Comparison of ENCODE assay signal across 9 cellular contexts in genomic region chr2:154697422-154698237, GRCh38. TPM values are rescaled to one million over a fixed set of nuclear protein-coding genes. Genes with fewer than 3 reads are reported as not detected.
DNase-seq lines count a peak whose midpoint lies in the region; ATAC-seq, FAIRE-seq and TF ChIP-seq lines count a peak whose summit lies in the region.
"Had no signal": no experiment of that assay in that cellular context is flagged by ENCODE, and none has a peak within 500 bp of the region (broad histone marks: within the 10 kb centered on the region; RNA-seq: fewer than 3 reads in every experiment).

No MANE protein-coding gene starts in this region.

- H3K9ac ChIP-seq in astrocyte (ENCODE audit: low read length) (no peak overlapping the region), stomach smooth muscle (ENCODE audit: low read length in 2 of 2) (no peak overlapping the region)

- H4K20me1 ChIP-seq in astrocyte (ENCODE audit: insufficient read depth, low read length): no peaks in the 10 kb centered on the region

- H3K9me3 ChIP-seq in astrocyte (ENCODE audit: insufficient read depth, low read depth, low read length): no peaks in the 10 kb centered on the region
- H3K9me3 ChIP-seq in stomach smooth muscle (ENCODE audit: control insufficient read depth in 2 of 2, low read length in 2 of 2): no peaks in the 10 kb centered on the region

- H3K4me1 Mint-ChIP-seq in IgD-negative memory B cell (peaks cover 0 to 5% (median 0%) of the 10 kb centered on the region in 3 donors), astrocyte (ENCODE audit: low read depth, unreplicated experiment) (peaks cover 5% of the 10 kb centered on the region)

- H3K27ac ChIP-seq in astrocyte (ENCODE audit: low read depth, low read length) (no peak overlapping the region), stomach smooth muscle (ENCODE audit: low read length) (no peak overlapping the region)

- H2AFZ ChIP-seq in astrocyte (ENCODE audit: low read depth, low read length): peak overlapping the region; percentile 81

- H3K4me3 ChIP-seq in astrocyte (ENCODE audit: insufficient read depth, low read depth, low read length) (peak overlapping the region; percentile 41), stomach smooth muscle (ENCODE audit: low read length in 2 of 2) (peak overlapping the region; percentile 43 to 57)

- no peaks in the 10 kb centered on the region for H3K36me3 ChIP-seq in astrocyte (ENCODE audit: insufficient read depth, low read length)
- H3K36me3 ChIP-seq in stomach smooth muscle (ENCODE audit: control insufficient read depth in 2 of 2, insufficient read depth in 2 of 2, low read length in 2 of 2): no peaks in the 10 kb centered on the region

- H3K4me2 ChIP-seq in astrocyte (ENCODE audit: low read length): peak overlapping the region; percentile 84

- H3K27me3 ChIP-seq in astrocyte (ENCODE audit: insufficient read depth, low read length) (peaks cover 28% of the 10 kb centered on the region), stomach smooth muscle (ENCODE audit: control insufficient read depth in 1 of 2, insufficient read depth in 2 of 2, low read length in 2 of 2) (peaks cover 24 to 28% of the 10 kb centered on the region in 2 donors)

- FAIRE-seq in astrocyte (lab: Jason Lieb, UNC): no peak
- FAIRE-seq: bronchial epithelial cell had no signal

- H3K79me2 ChIP-seq in astrocyte (ENCODE audit: insufficient read depth, low read length): no peaks in the 10 kb centered on the region

- H3K4me3 Mint-ChIP-seq in IgD-negative memory B cell (peak overlapping the region in 3 of 4 donors; percentile 46 to 85 (median 74)), astrocyte (ENCODE audit: unreplicated experiment) (peak overlapping the region; percentile 81)

- ATAC-seq in HG03521 (IDR thresholded peaks at IDR 0.05; ENCODE audit: unreplicated experiment) (no peak), GM18867 (IDR thresholded peaks at IDR 0.05; ENCODE audit: unreplicated experiment) (no peak)

- H3K4me1 ChIP-seq in astrocyte (ENCODE audit: insufficient read depth, low read length): peaks cover 4% of the 10 kb centered on the region
- H3K4me1 ChIP-seq in stomach smooth muscle (ENCODE audit: control insufficient read depth, insufficient read depth, low read length): peaks cover 4% of the 10 kb centered on the region

- H3K27me3 Mint-ChIP-seq in IgD-negative memory B cell: peaks cover 25% of the 10 kb centered on the region
- peaks cover 40% of the 10 kb centered on the region for H3K27me3 Mint-ChIP-seq in astrocyte (ENCODE audit: low read depth, unreplicated experiment)

- H3K36me3 Mint-ChIP-seq in IgD-negative memory B cell (no peaks in the 10 kb centered on the region), astrocyte (ENCODE audit: low read depth, unreplicated experiment) (no peaks in the 10 kb centered on the region)

- no peak for TF ChIP-seq CTCF in astrocyte (IDR thresholded peaks at IDR 0.05; ENCODE audit: insufficient read depth, low read depth, low read length)

- H3K9me3 Mint-ChIP-seq in IgD-negative memory B cell (peaks cover 0 to 4% (median 4%) of the 10 kb centered on the region in 3 donors), astrocyte (ENCODE audit: unreplicated experiment) (peaks cover 6% of the 10 kb centered on the region)

- H3K27ac Mint-ChIP-seq in IgD-negative memory B cell: no peak overlapping the region
- H3K27ac Mint-ChIP-seq in astrocyte (ENCODE audit: unreplicated experiment): no peak overlapping the region

- peak; percentile 1 for DNase-seq in astrocyte (ENCODE audit: low read depth)
- DNase-seq in kidney tubule cell (ENCODE audit: low spot score): peak; percentile 40
- no peak for DNase-seq in stimulated activated CD4-positive, alpha-beta T cell treated with anti-CD3 and anti-CD28 coated beads, Interleukin-4, amount 100 ng/mL, for 1 hour
- DNase-seq in stimulated activated CD4-positive, alpha-beta T cell treated with anti-CD3 and anti-CD28 coated beads, Interleukin-2, amount 100 ng/mL, for 48 hours: no peak

RNA-seq across cellular contexts. Expression of gene KCNJ3, which starts 0.9 kb away (rescaled TPM):
- not detected for polyA plus RNA-seq in IgD-negative memory B cell
- not detected in 2 replicates for total RNA-seq in astrocyte
- total RNA-seq: bronchial epithelial cell had no signal

Comparison
In these comparisons a context has a peak if more than half of its experiments do, and no peak if none do; other contexts are left out.
1. DNase-seq: peak in astrocyte (single experiment) and kidney tubule cell (single experiment); none in stimulated activated CD4-positive, alpha-beta T cell treated with anti-CD3 and anti-CD28 coated beads, Interleukin-4, amount 100 ng/mL, for 1 hour (single experiment) and stimulated activated CD4-positive, alpha-beta T cell treated with anti-CD3 and anti-CD28 coated beads, Interleukin-2, amount 100 ng/mL, for 48 hours (0 of 2).